1 cellular context compared by ENCODE assay signal in genomic region chr10:13987472-13987871, GRCh38.
A peak's percentile ranks its signal among the peaks of the same experiment; 100 is the strongest.
TF ChIP-seq lines count a peak whose summit lies in the region.

No MANE protein-coding gene starts in this region.

TF ChIP-seq in GM12878, 131 proteins besides CTCF, POLR2A, EP300 and RAD21 (continued from another document and continues in another):
- TF ChIP-seq BCL3 (IDR thresholded peaks at IDR 0.05; ENCODE audit: borderline replicate concordance, insufficient read depth, low read depth, low read length, poor library complexity, severe bottlenecking) (peak; percentile 27), ZSCAN29 (IDR thresholded peaks at IDR 0.05) (no peak), SIN3A (IDR thresholded peaks at IDR 0.05; ENCODE audit: low read depth, low read length) (no peak), SPI1 (IDR thresholded peaks at IDR 0.05; ENCODE audit: borderline replicate concordance, insufficient read depth, low read depth, low read length) (0 out of 2 replicates have a peak, but pooled peaks have one; percentile 28), EGR1 (IDR thresholded peaks at IDR 0.05; ENCODE audit: borderline replicate concordance in 1 of 2, low read depth in 2 of 2, low read length in 2 of 2) (no peak), JUNB (IDR thresholded peaks at IDR 0.05) (peak; percentile 62), IKZF2 (IDR thresholded peaks at IDR 0.05) (peak; percentile 19 to 56; a peak in 1 of 4 replicates), STAT1 (conservative IDR thresholded peaks at IDR 0.05) (no peak), ATF7 (IDR thresholded peaks at IDR 0.05; ENCODE audit: low read depth) (peak; percentile 52; the same call in 1 of the 2 replicates), ESRRA (IDR thresholded peaks at IDR 0.05; ENCODE audit: low read length) (no peak), TCF12 (IDR thresholded peaks at IDR 0.05; ENCODE audit: low read depth, low read length) (no peak), IRF4 (IDR thresholded peaks at IDR 0.05; ENCODE audit: low read depth, low read length) (peak; percentile 59; the same call in 1 of the 2 replicates), MYC (IDR thresholded peaks at IDR 0.05; ENCODE audit: insufficient read depth, insufficient read length, insufficient replicate concordance, low read length, severe bottlenecking) (no peak), RUNX3 (IDR thresholded peaks at IDR 0.05; ENCODE audit: low read length) (peak; percentile 74), BMI1 (IDR thresholded peaks at IDR 0.05; ENCODE audit: borderline replicate concordance) (no peak), IRF3 (IDR thresholded peaks at IDR 0.05) (no peak), NFYA (IDR thresholded peaks at IDR 0.05; ENCODE audit: borderline replicate concordance, low read depth, low read length) (no peak), JUND (IDR thresholded peaks at IDR 0.05; ENCODE audit: low read depth, low read length) (peak; percentile 24; the same call in 1 of the 2 replicates), CHD4 (IDR thresholded peaks at IDR 0.05) (no peak), KAT2A (conservative IDR thresholded peaks at IDR 0.05; ENCODE audit: control insufficient read depth, low read depth, low read length) (no peak), HDAC2 (IDR thresholded peaks at IDR 0.05) (no peak), ZNF207 (IDR thresholded peaks at IDR 0.05; ENCODE audit: borderline replicate concordance) (no peak), BRCA1 (IDR thresholded peaks at IDR 0.05; ENCODE audit: low read depth, low read length) (no peak), NR2F1 (conservative IDR thresholded peaks at IDR 0.05) (peak; percentile 55; the same call in 1 of the 2 replicates), ETV6 (conservative IDR thresholded peaks at IDR 0.05 in 1 of 2, IDR thresholded peaks at IDR 0.05 in 1 of 2; ENCODE audit: borderline replicate concordance in 1 of 2, low read depth in 1 of 2) (0 out of 4 replicates have a peak, but pooled peaks of 1 of the 2 experiments have one; percentile 37), YY1 (IDR thresholded peaks at IDR 0.05; ENCODE audit: low read depth, low read length) (no peak), MXI1 (IDR thresholded peaks at IDR 0.05; ENCODE audit: low read depth, low read length) (no peak), ZNF24 (IDR thresholded peaks at IDR 0.05) (no peak), STAT3 (IDR thresholded peaks at IDR 0.05; ENCODE audit: low read depth, low read length) (no peak), MEF2A (IDR thresholded peaks at IDR 0.05; ENCODE audit: insufficient read depth, low read depth, low read length) (no peak), SREBF2 (IDR thresholded peaks at IDR 0.05; ENCODE audit: low read length) (no peak), SIX5 (IDR thresholded peaks at IDR 0.05; ENCODE audit: low read depth, low read length, severe bottlenecking) (no peak), ZNF217 (IDR thresholded peaks at IDR 0.05) (no peak), ZNF274 (IDR thresholded peaks at IDR 0.05; ENCODE audit: insufficient read depth, insufficient read length) (no peak)
- TF ChIP-seq, protein P1, sequence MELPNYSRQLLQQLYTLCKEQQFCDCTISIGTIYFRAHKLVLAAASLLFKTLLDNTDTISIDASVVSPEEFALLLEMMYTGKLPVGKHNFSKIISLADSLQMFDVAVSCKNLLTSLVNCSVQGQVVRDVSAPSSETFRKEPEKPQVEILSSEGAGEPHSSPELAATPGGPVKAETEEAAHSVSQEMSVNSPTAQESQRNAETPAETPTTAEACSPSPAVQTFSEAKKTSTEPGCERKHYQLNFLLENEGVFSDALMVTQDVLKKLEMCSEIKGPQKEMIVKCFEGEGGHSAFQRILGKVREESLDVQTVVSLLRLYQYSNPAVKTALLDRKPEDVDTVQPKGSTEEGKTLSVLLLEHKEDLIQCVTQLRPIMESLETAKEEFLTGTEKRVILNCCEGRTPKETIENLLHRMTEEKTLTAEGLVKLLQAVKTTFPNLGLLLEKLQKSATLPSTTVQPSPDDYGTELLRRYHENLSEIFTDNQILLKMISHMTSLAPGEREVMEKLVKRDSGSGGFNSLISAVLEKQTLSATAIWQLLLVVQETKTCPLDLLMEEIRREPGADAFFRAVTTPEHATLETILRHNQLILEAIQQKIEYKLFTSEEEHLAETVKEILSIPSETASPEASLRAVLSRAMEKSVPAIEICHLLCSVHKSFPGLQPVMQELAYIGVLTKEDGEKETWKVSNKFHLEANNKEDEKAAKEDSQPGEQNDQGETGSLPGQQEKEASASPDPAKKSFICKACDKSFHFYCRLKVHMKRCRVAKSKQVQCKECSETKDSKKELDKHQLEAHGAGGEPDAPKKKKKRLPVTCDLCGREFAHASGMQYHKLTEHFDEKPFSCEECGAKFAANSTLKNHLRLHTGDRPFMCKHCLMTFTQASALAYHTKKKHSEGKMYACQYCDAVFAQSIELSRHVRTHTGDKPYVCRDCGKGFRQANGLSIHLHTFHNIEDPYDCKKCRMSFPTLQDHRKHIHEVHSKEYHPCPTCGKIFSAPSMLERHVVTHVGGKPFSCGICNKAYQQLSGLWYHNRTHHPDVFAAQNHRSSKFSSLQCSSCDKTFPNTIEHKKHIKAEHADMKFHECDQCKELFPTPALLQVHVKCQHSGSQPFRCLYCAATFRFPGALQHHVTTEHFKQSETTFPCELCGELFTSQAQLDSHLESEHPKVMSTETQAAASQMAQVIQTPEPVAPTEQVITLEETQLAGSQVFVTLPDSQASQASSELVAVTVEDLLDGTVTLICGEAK (IDR thresholded peaks at IDR 0.05; ENCODE audit: borderline replicate concordance) = no peak
- TF ChIP-seq, protein P2, sequence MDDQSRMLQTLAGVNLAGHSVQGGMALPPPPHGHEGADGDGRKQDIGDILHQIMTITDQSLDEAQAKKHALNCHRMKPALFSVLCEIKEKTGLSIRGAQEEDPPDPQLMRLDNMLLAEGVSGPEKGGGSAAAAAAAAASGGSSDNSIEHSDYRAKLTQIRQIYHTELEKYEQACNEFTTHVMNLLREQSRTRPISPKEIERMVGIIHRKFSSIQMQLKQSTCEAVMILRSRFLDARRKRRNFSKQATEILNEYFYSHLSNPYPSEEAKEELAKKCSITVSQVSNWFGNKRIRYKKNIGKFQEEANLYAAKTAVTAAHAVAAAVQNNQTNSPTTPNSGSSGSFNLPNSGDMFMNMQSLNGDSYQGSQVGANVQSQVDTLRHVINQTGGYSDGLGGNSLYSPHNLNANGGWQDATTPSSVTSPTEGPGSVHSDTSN (IDR thresholded peaks at IDR 0.05; ENCODE audit: insufficient replicate concordance, low read depth, low read length) = peak; percentile 25
- TF ChIP-seq, protein P3, sequence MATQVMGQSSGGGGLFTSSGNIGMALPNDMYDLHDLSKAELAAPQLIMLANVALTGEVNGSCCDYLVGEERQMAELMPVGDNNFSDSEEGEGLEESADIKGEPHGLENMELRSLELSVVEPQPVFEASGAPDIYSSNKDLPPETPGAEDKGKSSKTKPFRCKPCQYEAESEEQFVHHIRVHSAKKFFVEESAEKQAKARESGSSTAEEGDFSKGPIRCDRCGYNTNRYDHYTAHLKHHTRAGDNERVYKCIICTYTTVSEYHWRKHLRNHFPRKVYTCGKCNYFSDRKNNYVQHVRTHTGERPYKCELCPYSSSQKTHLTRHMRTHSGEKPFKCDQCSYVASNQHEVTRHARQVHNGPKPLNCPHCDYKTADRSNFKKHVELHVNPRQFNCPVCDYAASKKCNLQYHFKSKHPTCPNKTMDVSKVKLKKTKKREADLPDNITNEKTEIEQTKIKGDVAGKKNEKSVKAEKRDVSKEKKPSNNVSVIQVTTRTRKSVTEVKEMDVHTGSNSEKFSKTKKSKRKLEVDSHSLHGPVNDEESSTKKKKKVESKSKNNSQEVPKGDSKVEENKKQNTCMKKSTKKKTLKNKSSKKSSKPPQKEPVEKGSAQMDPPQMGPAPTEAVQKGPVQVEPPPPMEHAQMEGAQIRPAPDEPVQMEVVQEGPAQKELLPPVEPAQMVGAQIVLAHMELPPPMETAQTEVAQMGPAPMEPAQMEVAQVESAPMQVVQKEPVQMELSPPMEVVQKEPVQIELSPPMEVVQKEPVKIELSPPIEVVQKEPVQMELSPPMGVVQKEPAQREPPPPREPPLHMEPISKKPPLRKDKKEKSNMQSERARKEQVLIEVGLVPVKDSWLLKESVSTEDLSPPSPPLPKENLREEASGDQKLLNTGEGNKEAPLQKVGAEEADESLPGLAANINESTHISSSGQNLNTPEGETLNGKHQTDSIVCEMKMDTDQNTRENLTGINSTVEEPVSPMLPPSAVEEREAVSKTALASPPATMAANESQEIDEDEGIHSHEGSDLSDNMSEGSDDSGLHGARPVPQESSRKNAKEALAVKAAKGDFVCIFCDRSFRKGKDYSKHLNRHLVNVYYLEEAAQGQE (IDR thresholded peaks at IDR 0.05; ENCODE audit: low read depth, low read length) = no peak
- TF ChIP-seq, protein P4, sequence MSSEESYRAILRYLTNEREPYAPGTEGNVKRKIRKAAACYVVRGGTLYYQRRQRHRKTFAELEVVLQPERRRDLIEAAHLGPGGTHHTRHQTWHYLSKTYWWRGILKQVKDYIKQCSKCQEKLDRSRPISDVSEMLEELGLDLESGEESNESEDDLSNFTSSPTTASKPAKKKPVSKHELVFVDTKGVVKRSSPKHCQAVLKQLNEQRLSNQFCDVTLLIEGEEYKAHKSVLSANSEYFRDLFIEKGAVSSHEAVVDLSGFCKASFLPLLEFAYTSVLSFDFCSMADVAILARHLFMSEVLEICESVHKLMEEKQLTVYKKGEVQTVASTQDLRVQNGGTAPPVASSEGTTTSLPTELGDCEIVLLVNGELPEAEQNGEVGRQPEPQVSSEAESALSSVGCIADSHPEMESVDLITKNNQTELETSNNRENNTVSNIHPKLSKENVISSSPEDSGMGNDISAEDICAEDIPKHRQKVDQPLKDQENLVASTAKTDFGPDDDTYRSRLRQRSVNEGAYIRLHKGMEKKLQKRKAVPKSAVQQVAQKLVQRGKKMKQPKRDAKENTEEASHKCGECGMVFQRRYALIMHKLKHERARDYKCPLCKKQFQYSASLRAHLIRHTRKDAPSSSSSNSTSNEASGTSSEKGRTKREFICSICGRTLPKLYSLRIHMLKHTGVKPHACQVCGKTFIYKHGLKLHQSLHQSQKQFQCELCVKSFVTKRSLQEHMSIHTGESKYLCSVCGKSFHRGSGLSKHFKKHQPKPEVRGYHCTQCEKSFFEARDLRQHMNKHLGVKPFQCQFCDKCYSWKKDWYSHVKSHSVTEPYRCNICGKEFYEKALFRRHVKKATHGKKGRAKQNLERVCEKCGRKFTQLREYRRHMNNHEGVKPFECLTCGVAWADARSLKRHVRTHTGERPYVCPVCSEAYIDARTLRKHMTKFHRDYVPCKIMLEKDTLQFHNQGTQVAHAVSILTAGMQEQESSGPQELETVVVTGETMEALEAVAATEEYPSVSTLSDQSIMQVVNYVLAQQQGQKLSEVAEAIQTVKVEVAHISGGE (CRISPR knock-in tag; IDR thresholded peaks at IDR 0.05) = no peak
- TF ChIP-seq, protein P5, sequence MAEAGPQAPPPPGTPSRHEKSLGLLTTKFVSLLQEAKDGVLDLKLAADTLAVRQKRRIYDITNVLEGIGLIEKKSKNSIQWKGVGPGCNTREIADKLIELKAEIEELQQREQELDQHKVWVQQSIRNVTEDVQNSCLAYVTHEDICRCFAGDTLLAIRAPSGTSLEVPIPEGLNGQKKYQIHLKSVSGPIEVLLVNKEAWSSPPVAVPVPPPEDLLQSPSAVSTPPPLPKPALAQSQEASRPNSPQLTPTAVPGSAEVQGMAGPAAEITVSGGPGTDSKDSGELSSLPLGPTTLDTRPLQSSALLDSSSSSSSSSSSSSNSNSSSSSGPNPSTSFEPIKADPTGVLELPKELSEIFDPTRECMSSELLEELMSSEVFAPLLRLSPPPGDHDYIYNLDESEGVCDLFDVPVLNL (IDR thresholded peaks at IDR 0.05; ENCODE audit: low read depth, low read length) = no peak
- TF ChIP-seq, protein P6, sequence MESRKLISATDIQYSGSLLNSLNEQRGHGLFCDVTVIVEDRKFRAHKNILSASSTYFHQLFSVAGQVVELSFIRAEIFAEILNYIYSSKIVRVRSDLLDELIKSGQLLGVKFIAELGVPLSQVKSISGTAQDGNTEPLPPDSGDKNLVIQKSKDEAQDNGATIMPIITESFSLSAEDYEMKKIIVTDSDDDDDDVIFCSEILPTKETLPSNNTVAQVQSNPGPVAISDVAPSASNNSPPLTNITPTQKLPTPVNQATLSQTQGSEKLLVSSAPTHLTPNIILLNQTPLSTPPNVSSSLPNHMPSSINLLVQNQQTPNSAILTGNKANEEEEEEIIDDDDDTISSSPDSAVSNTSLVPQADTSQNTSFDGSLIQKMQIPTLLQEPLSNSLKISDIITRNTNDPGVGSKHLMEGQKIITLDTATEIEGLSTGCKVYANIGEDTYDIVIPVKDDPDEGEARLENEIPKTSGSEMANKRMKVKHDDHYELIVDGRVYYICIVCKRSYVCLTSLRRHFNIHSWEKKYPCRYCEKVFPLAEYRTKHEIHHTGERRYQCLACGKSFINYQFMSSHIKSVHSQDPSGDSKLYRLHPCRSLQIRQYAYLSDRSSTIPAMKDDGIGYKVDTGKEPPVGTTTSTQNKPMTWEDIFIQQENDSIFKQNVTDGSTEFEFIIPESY (IDR thresholded peaks at IDR 0.05) = no peak
- TF ChIP-seq, protein P7, sequence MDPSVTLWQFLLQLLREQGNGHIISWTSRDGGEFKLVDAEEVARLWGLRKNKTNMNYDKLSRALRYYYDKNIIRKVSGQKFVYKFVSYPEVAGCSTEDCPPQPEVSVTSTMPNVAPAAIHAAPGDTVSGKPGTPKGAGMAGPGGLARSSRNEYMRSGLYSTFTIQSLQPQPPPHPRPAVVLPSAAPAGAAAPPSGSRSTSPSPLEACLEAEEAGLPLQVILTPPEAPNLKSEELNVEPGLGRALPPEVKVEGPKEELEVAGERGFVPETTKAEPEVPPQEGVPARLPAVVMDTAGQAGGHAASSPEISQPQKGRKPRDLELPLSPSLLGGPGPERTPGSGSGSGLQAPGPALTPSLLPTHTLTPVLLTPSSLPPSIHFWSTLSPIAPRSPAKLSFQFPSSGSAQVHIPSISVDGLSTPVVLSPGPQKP (IDR thresholded peaks at IDR 0.05; ENCODE audit: low read depth, low read length) = no peak
